In the genomic region with DNA sequence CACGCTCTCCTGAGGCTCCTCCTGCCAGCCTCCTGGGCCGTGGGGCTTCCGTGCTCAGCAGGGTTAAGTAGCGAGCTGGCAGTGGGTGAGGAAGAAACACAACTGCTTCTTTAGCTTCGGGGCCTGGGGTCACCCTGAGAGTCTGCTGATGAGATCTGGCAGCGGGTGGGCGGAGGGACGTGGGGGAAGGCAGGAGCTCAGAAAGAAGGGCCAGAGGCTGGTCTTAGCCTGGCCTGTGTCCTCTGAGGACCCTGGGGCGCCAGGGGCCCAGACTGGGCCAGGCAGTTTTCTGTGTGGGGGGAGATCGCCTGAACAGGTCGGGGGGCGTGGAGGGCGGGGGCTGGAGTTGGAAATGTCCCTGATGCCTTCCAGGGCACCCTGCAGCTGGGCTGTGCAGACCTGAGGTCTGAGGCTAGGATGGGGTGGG, we compare ENCODE assay signal across 11 cellular contexts.
DNase-seq lines count a peak whose midpoint lies in the region; ATAC-seq and TF ChIP-seq lines count a peak whose summit lies in the region.
"Had no signal": no experiment of that assay in that cellular context is flagged by ENCODE, and none has a peak within 500 bp of the region (broad histone marks: within the 10 kb centered on the region; RNA-seq: fewer than 3 reads in every experiment).

No MANE protein-coding gene starts in this region.

- CTCF ChIA-PET in IMR-90 (lab: Yijun Ruan, JAX): interaction anchor here (1.0 to 1.2 kb wide), 4 partner anchors 24 to 101 kb away, joined by 3 to 4 read pairs (median 4); no protein-coding TSS in a partner anchor

- peaks cover 3 to 35% of the 10 kb centered on the region in 2 experiments; a peak in 2 of 4 replicates for H3K79me1 ChIP-seq in IMR-90 (ENCODE audit: low read depth in 1 of 2, low read length in 2 of 2)

- H3K4me2 ChIP-seq in IMR-90 (ENCODE audit: low read depth, low read length): peak overlapping the region; percentile 33

- peak overlapping the region; percentile 92 for H2BK120ac ChIP-seq in IMR-90 (ENCODE audit: low read depth, low read length)

- H3K4ac ChIP-seq in IMR-90 (ENCODE audit: low read depth, low read length): peak overlapping the region; percentile 96

- WGBS in IMR-90 (ENCODE audit: extremely low coverage in 2 of 2, insufficient read length in 1 of 2), 2 experiments: 40% methylated on average over 5 of the region's 13 CpGs; no CpG with 5 or more reads in 1 of the 2 experiments
- 61 to 65% methylated on average over 5 to 13 of the region's 13 CpGs for WGBS in mesodermal cell (ENCODE audit: insufficient coverage in 2 of 2), 2 experiments
- WGBS in upper lobe of left lung, 2 donors: 60 to 65% methylated on average over 9 to 11 of the region's 13 CpGs

- H3K4me3 ChIP-seq in IMR-90 (ENCODE audit: insufficient read depth, low read depth, low read length) (no peak overlapping the region), breast epithelium (peak overlapping the region in 1 of 3 donors; percentile 40), mesodermal cell (ENCODE audit: extremely low read depth, insufficient read depth, low read length, poor library complexity, severe bottlenecking) (no peak overlapping the region), upper lobe of left lung (no peak overlapping the region)

- peak overlapping the region; percentile 86 for H2AFZ ChIP-seq in IMR-90 (replicated peaks; ENCODE audit: low read length, poor library complexity)

- intact Hi-C loops in IMR-90 (cut with micrococcal nuclease): loop anchor here (1.0 kb wide), 2 partner anchors 39 to 96 kb away; no protein-coding TSS in a partner anchor
- intact Hi-C loops in breast epithelium (cut with DNase I; ENCODE audit: low total_unique reads): no loop called here

- no peak for ATAC-seq in IMR-90 (ENCODE audit: low read depth)
- peak in 1 of 2 donors; percentile 4 for ATAC-seq in upper lobe of left lung (ENCODE audit: low FRiP score in 2 of 2)
- ATAC-seq: natural killer cell had no signal

- H2AK5ac ChIP-seq in IMR-90 (ENCODE audit: low read depth, low read length): peak overlapping the region; percentile 99

- peak overlapping the region; percentile 94 for H2AK9ac ChIP-seq in IMR-90 (replicated peaks; ENCODE audit: low read depth, low read length, poor library complexity)

- POLR2A ChIA-PET in IMR-90 (lab: Charles Lee; ENCODE audit: unreplicated experiment): no interaction called here

- H2BK5ac ChIP-seq in IMR-90 (ENCODE audit: low read depth, low read length, poor library complexity, severe bottlenecking): peak overlapping the region; percentile 94

- TF ChIP-seq CTCF in IMR-90 (conservative IDR thresholded peaks at IDR 0.05; ENCODE audit: low read depth, low read length) (no peak), breast epithelium (IDR thresholded peaks at IDR 0.05) (no peak), upper lobe of left lung (IDR thresholded peaks at IDR 0.05) (no peak)

- no peak for DNase-seq in IMR-90
- DNase-seq in breast epithelium (ENCODE audit: low spot score in 2 of 2): no peak
- no peak for DNase-seq in upper lobe of left lung
- DNase-seq in NCI-H128 (lab: John Stamatoyannopoulos, UW; ENCODE audit: unreplicated experiment): no peak
- no peak for DNase-seq in NCI-H1694 (lab: John Stamatoyannopoulos, UW)
- DNase-seq in kidney glomerular epithelial cell (lab: John Stamatoyannopoulos, UW): no peak
- DNase-seq: activated B cell treated with CpG ODN at 0.5 μM for 24 hours, activated T-cell treated with anti-CD3 and anti-CD28 coated beads for 4 hours, natural killer cell, NCI-H2227 treated with DMSO at 0.1 percent for 48 hours had no signal

- in situ Hi-C loops in IMR-90 (cut with MboI; ENCODE audit: low sequenced_read_pairs): no loop called here

- H3K56ac ChIP-seq in IMR-90 (ENCODE audit: extremely low read depth, insufficient read depth, low read length): peak overlapping the region; percentile 63

- H3K36me3 ChIP-seq in IMR-90 (ENCODE audit: control insufficient read depth, insufficient read depth, low read length) (0 out of 2 replicates have a peak, but pooled peaks cover 4% of the 10 kb centered on the region), breast epithelium (no peaks in the 10 kb centered on the region), mesodermal cell (ENCODE audit: control insufficient read depth, insufficient read depth, low read length) (peaks cover 3% of the 10 kb centered on the region), upper lobe of left lung (no peaks in the 10 kb centered on the region)

- peaks cover 7% of the 10 kb centered on the region for H3K9me1 ChIP-seq in IMR-90 (ENCODE audit: insufficient read depth, low read length)

- H3K23ac ChIP-seq in IMR-90 (ENCODE audit: low read depth, low read length): peak overlapping the region; percentile 81

- peak overlapping the region; percentile 99 for H4K91ac ChIP-seq in IMR-90 (ENCODE audit: insufficient read depth, low read depth, low read length)

- TF ChIP-seq EP300 in upper lobe of left lung (IDR thresholded peaks at IDR 0.05): no peak

- TF ChIP-seq POLR2A in IMR-90 (IDR thresholded peaks at IDR 0.05; ENCODE audit: low read depth, low read length): no peak
- no peak for TF ChIP-seq POLR2A in breast epithelium (IDR thresholded peaks at IDR 0.05)
- peak in 2 of 4 donors; percentile 21 to 50 for TF ChIP-seq POLR2A in upper lobe of left lung (IDR thresholded peaks at IDR 0.05)

- peak overlapping the region; percentile 57; the same call in 2 of the 3 replicates for H2BK15ac ChIP-seq in IMR-90 (ENCODE audit: low read depth, low read length)

- no peaks in the 10 kb centered on the region for H3K9me3 ChIP-seq in IMR-90 (ENCODE audit: control insufficient read depth, insufficient read depth, low read length)
- H3K9me3 ChIP-seq in breast epithelium: no peaks in the 10 kb centered on the region
- no peaks in the 10 kb centered on the region for H3K9me3 ChIP-seq in mesodermal cell (ENCODE audit: control insufficient read depth, low read length)
- H3K9me3 ChIP-seq in upper lobe of left lung: no peaks in the 10 kb centered on the region

- no TSS peak for BruUV-seq in IMR-90 (replicated peaks; lab: Mats Ljungman, UMichigan)

- dilution Hi-C loops in IMR-90 (cut with HindIII; ENCODE audit: low sequenced_read_pairs, unreplicated experiment): no loop called here

- H3K27ac ChIP-seq in IMR-90 (ENCODE audit: insufficient read depth, low read length): peak overlapping the region; percentile 88
- peak overlapping the region; percentile 78 to 91 for H3K27ac ChIP-seq in breast epithelium
- peak overlapping the region; percentile 75 for H3K27ac ChIP-seq in mesodermal cell (ENCODE audit: low read depth, low read length, severe bottlenecking)
- peak overlapping the region; percentile 82 to 89 (median 86) for H3K27ac ChIP-seq in upper lobe of left lung

- no peak for TF ChIP-seq RAD21 in IMR-90 (IDR thresholded peaks at IDR 0.05; ENCODE audit: low read length)

- H4K5ac ChIP-seq in IMR-90 (ENCODE audit: low read depth, low read length): peak overlapping the region; percentile 76

- H3K14ac ChIP-seq in IMR-90 (replicated peaks; ENCODE audit: low read depth, low read length): peak overlapping the region; percentile 69

- peaks cover 10% of the 10 kb centered on the region for H4K20me1 ChIP-seq in IMR-90 (ENCODE audit: insufficient read depth, low read length)

- peak overlapping the region; percentile 55 for H3K9ac ChIP-seq in IMR-90 (ENCODE audit: low read depth, low read length)

- no peaks in the 10 kb centered on the region for H3K27me3 ChIP-seq in IMR-90 (ENCODE audit: control insufficient read depth, insufficient read depth, low read length)
- no peaks in the 10 kb centered on the region for H3K27me3 ChIP-seq in breast epithelium
- no peaks in the 10 kb centered on the region for H3K27me3 ChIP-seq in upper lobe of left lung

- H4K8ac ChIP-seq in IMR-90 (ENCODE audit: low read depth in 2 of 2, low read length in 2 of 2): peak overlapping the region; percentile 57 to 96

- H3K4me1 ChIP-seq in IMR-90 (ENCODE audit: control insufficient read depth, insufficient read depth, low read length) (peaks cover 36% of the 10 kb centered on the region), breast epithelium (peaks cover 15 to 21% of the 10 kb centered on the region in 2 donors), mesodermal cell (ENCODE audit: control insufficient read depth, insufficient read depth, low read length, poor library complexity, severe bottlenecking) (peaks cover 33% of the 10 kb centered on the region), upper lobe of left lung (peaks cover 25 to 34% (median 32%) of the 10 kb centered on the region in 4 donors)

- H3K18ac ChIP-seq in IMR-90 (ENCODE audit: low read depth, low read length): peak overlapping the region; percentile 68

- peak overlapping the region; percentile 69 for H2BK20ac ChIP-seq in IMR-90 (ENCODE audit: low read depth, low read length)

TF ChIP-seq in IMR-90, 13 proteins besides CTCF, POLR2A, EP300 and RAD21:
- 0 out of 2 replicates have a peak, but pooled peaks have one; percentile 3 for TF ChIP-seq MAZ (IDR thresholded peaks at IDR 0.05; ENCODE audit: borderline replicate concordance, low read depth, low read length)
- no peak for TF ChIP-seq FOS (IDR thresholded peaks at IDR 0.05; ENCODE audit: low read depth, low read length)
